In the genomic region with DNA sequence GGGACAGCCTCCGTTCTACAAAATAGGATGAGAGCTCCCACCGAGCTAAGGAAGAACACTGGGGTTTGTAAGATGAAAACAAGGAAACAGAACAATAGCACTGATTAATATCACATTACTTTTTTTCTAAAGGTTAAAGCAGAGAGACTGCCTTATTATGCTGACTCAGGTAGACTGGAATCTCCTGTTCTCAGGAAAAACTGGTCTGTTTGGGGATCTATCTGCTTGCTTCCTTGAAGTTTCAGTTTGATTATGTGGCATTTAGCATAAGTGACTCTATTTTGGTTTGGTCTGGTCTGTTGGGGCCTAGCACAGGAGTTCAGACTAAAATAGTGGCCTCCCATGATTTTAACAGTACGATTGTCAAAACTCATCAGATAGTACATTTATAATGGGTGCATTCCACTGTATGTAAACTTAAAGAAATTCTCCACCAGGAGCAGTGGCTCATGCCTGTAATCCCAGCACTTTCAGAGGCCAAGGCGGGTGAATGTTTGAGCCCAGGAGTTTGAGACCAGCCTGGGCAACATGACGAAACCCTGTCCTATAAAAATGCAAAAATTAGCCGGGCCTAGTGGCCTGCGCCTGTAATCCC, we compare ENCODE assay signal across 16 cellular contexts.
A peak's percentile ranks its signal among the peaks of the same experiment; 100 is the strongest.
DNase-seq lines count a peak whose midpoint lies in the region; ATAC-seq, FAIRE-seq and TF ChIP-seq lines count a peak whose summit lies in the region.
"Had no signal": no experiment of that assay in that cellular context is flagged by ENCODE, and none has a peak within 500 bp of the region (broad histone marks: within the 10 kb centered on the region; RNA-seq: fewer than 3 reads in every experiment).

No MANE protein-coding gene starts in this region.

- no peak overlapping the region for H3K4me3 Mint-ChIP-seq in activated T-helper 17 cell treated with anti-CD3 and anti-CD28 coated beads, Interleukin-2, amount 50 U/mL, for 72 hours
- H3K4me3 Mint-ChIP-seq: activated CD4-positive, alpha-beta memory T cell treated with anti-CD3 and anti-CD28 coated beads for 36 hours; activated naive CD8-positive, alpha-beta T cell treated with anti-CD3 and anti-CD28 coated beads, Interleukin-2, amount 50 U/mL, for 24 hours; stimulated activated naive CD8-positive, alpha-beta T cell treated with anti-CD3 and anti-CD28 coated beads, Interleukin-15, Interleukin-2, amounts not matched to agents 100 ng/mL and 50 ng/mL, for 24 hours had no signal

- no peak for TF ChIP-seq POLR2A in GM12892 (IDR thresholded peaks at IDR 0.05; ENCODE audit: low read depth, low read length)

- TF ChIP-seq CTCF in fibroblast of lung (conservative IDR thresholded peaks at IDR 0.05 in 1 of 2, IDR thresholded peaks at IDR 0.05 in 1 of 2; ENCODE audit: low read depth in 1 of 2, low read length in 2 of 2) (no peak), coronary artery (IDR thresholded peaks at IDR 0.05) (no peak)

- H3K27ac ChIP-seq in fibroblast of lung (ENCODE audit: insufficient read depth, low read length) (no peak overlapping the region), neuronal stem cell (replicated peaks; ENCODE audit: low read length) (no peak overlapping the region), coronary artery (no peak overlapping the region)
- H3K27ac ChIP-seq: Peyer's patch had no signal

- H2AFZ ChIP-seq in fibroblast of lung (ENCODE audit: low read length) (peak overlapping the region; percentile 30), neuronal stem cell (ENCODE audit: low read length) (peak overlapping the region; percentile 75)

- H2BK15ac ChIP-seq in neuronal stem cell (ENCODE audit: low read length) = no peak overlapping the region

- H3K4me3 ChIP-seq in fibroblast of lung (replicated peaks in 1 of 4; ENCODE audit: control extremely low read depth in 1 of 4, insufficient read depth in 1 of 4, low read depth in 3 of 4, low read length in 4 of 4) (no peak overlapping the region), neuronal stem cell (ENCODE audit: low read length in 2 of 2) (no peak overlapping the region), coronary artery (no peak overlapping the region)
- H3K4me3 ChIP-seq: Peyer's patch had no signal

- no CpG with 5 or more reads among the region's 7 CpGs for WGBS in neuronal stem cell (ENCODE audit: extremely low coverage in 2 of 2, insufficient read length in 2 of 2, insufficient replicate concordance in 1 of 2), 2 donors

- H3K36me3 Mint-ChIP-seq in activated T-helper 17 cell treated with anti-CD3 and anti-CD28 coated beads, Interleukin-2, amount 50 U/mL, for 72 hours (ENCODE audit: low read depth) = no peaks in the 10 kb centered on the region
- H3K36me3 Mint-ChIP-seq: activated CD4-positive, alpha-beta memory T cell treated with anti-CD3 and anti-CD28 coated beads for 36 hours had no signal

- no peaks in the 10 kb centered on the region for H4K20me1 ChIP-seq in fibroblast of lung (ENCODE audit: control insufficient read depth, extremely low read depth, insufficient read depth, low read length)

- no peak overlapping the region for H2BK12ac ChIP-seq in neuronal stem cell (ENCODE audit: low read length)

- H3K4ac ChIP-seq in neuronal stem cell (ENCODE audit: low read length) = no peak overlapping the region

- no peak overlapping the region for H4K91ac ChIP-seq in neuronal stem cell (ENCODE audit: low read depth, low read length, poor library complexity)

- peaks cover 5% of the 10 kb centered on the region for H3K4me1 Mint-ChIP-seq in activated T-helper 17 cell treated with anti-CD3 and anti-CD28 coated beads, Interleukin-2, amount 50 U/mL, for 72 hours
- H3K4me1 Mint-ChIP-seq: activated naive CD8-positive, alpha-beta T cell treated with anti-CD3 and anti-CD28 coated beads, Interleukin-2, amount 50 U/mL, for 24 hours had no signal

- FAIRE-seq in GM12892 (lab: Jason Lieb, UNC) = peak; percentile 48
- FAIRE-seq: urothelium cell line had no signal

- no peaks in the 10 kb centered on the region for H3K79me2 ChIP-seq in fibroblast of lung (ENCODE audit: control insufficient read depth, insufficient read depth, low read length)

- H3K9me3 ChIP-seq in fibroblast of lung (ENCODE audit: control insufficient read depth, insufficient read depth, low read depth, low read length) = no peaks in the 10 kb centered on the region
- no peaks in the 10 kb centered on the region for H3K9me3 ChIP-seq in neuronal stem cell (replicated peaks in 1 of 2; ENCODE audit: control insufficient read depth in 2 of 2, insufficient read depth in 1 of 2, low read depth in 1 of 2, low read length in 2 of 2)
- H3K9me3 ChIP-seq: Peyer's patch had no signal

- H3K4me1 ChIP-seq in fibroblast of lung (ENCODE audit: control insufficient read depth, extremely low read depth, insufficient read depth, low read length) (no peaks in the 10 kb centered on the region), neuronal stem cell (ENCODE audit: control insufficient read depth in 2 of 2, insufficient read depth in 1 of 2, low read depth in 1 of 2, low read length in 2 of 2) (peaks cover 0 to 14% of the 10 kb centered on the region in 2 donors)
- H3K4me1 ChIP-seq: Peyer's patch had no signal

- no peak overlapping the region for H3K27ac Mint-ChIP-seq in activated T-helper 17 cell treated with anti-CD3 and anti-CD28 coated beads, Interleukin-2, amount 50 U/mL, for 72 hours
- H3K27ac Mint-ChIP-seq: activated CD4-positive, alpha-beta memory T cell treated with anti-CD3 and anti-CD28 coated beads for 36 hours; activated naive CD8-positive, alpha-beta T cell treated with anti-CD3 and anti-CD28 coated beads, Interleukin-2, amount 50 U/mL, for 24 hours; stimulated activated naive CD8-positive, alpha-beta T cell treated with anti-CD3 and anti-CD28 coated beads, Interleukin-15, Interleukin-2, amounts not matched to agents 100 ng/mL and 50 ng/mL, for 24 hours had no signal

- DNase-seq in GM12892 (ENCODE audit: insufficient read length) (no peak), fibroblast of lung (ENCODE audit: low read depth in 2 of 2) (peak in 1 of 2 donors; percentile 55), neuronal stem cell (ENCODE audit: low spot score) (no peak), coronary artery (ENCODE audit: low spot score) (no peak), LoVo (ENCODE audit: low spot score) (no peak)
- DNase-seq: activated CD4-positive, alpha-beta memory T cell treated with anti-CD3 and anti-CD28 coated beads for 36 hours; activated naive CD8-positive, alpha-beta T cell treated with anti-CD3 and anti-CD28 coated beads, Interleukin-2, amount 50 U/mL, for 24 hours; activated T-cell treated with anti-CD3 and anti-CD28 coated beads, Interleukin-2, amount 50 U/mL, for 48 hours; Kasumi-1; NCI-H526; Peyer's patch had no signal

- H3K23ac ChIP-seq in neuronal stem cell (ENCODE audit: low read depth, low read length, poor library complexity) = no peak overlapping the region

- ATAC-seq in SK-N-SH treated with all-trans-retinoic acid at 6 μM for 48 hours = peak; percentile 90
- no peak for ATAC-seq in activated T-helper 17 cell treated with anti-CD3 and anti-CD28 coated beads, Interleukin-2, amount 50 U/mL, for 72 hours (replicated peaks)
- ATAC-seq in GM18873 (IDR thresholded peaks at IDR 0.05; ENCODE audit: low FRiP score, unreplicated experiment) = no peak
- ATAC-seq: activated naive CD8-positive, alpha-beta T cell treated with anti-CD3 and anti-CD28 coated beads, Interleukin-2, amount 50 U/mL, for 24 hours had no signal

- no peak overlapping the region for H3K4me2 ChIP-seq in fibroblast of lung (ENCODE audit: extremely low read depth, insufficient read depth, low read length)
- no peak overlapping the region for H3K4me2 ChIP-seq in neuronal stem cell (ENCODE audit: insufficient read depth, low read length, poor library complexity, severe bottlenecking)

- no peaks in the 10 kb centered on the region for H3K27me3 ChIP-seq in fibroblast of lung (ENCODE audit: control insufficient read depth, insufficient read depth, low read length)
- no peaks in the 10 kb centered on the region for H3K27me3 ChIP-seq in neuronal stem cell (ENCODE audit: control insufficient read depth in 3 of 3, insufficient read depth in 3 of 3, low read depth in 1 of 3, low read length in 3 of 3)
- H3K27me3 ChIP-seq: Peyer's patch had no signal

- no peak overlapping the region for H2AK5ac ChIP-seq in neuronal stem cell (ENCODE audit: low read depth, low read length)

- H2BK120ac ChIP-seq in neuronal stem cell (ENCODE audit: low read depth, low read length) = no peak overlapping the region

- no peak overlapping the region for H2BK5ac ChIP-seq in neuronal stem cell (ENCODE audit: low read length)

- H3K9me3 Mint-ChIP-seq in activated T-helper 17 cell treated with anti-CD3 and anti-CD28 coated beads, Interleukin-2, amount 50 U/mL, for 72 hours = no peaks in the 10 kb centered on the region
- H3K9me3 Mint-ChIP-seq: activated CD4-positive, alpha-beta memory T cell treated with anti-CD3 and anti-CD28 coated beads for 36 hours; activated naive CD8-positive, alpha-beta T cell treated with anti-CD3 and anti-CD28 coated beads, Interleukin-2, amount 50 U/mL, for 24 hours; stimulated activated naive CD8-positive, alpha-beta T cell treated with anti-CD3 and anti-CD28 coated beads, Interleukin-15, Interleukin-2, amounts not matched to agents 100 ng/mL and 50 ng/mL, for 24 hours had no signal

- no peak overlapping the region for H4K8ac ChIP-seq in neuronal stem cell (ENCODE audit: low read depth, low read length)

- H3K9ac ChIP-seq in fibroblast of lung (ENCODE audit: insufficient read depth, low read length) = no peak overlapping the region
- no peak overlapping the region for H3K9ac ChIP-seq in neuronal stem cell (ENCODE audit: low read depth, low read length, poor library complexity)

- no peak overlapping the region for H3K14ac ChIP-seq in neuronal stem cell (ENCODE audit: low read length)

- H3K36me3 ChIP-seq in fibroblast of lung (ENCODE audit: control insufficient read depth, insufficient read depth, low read length) = no peaks in the 10 kb centered on the region
- H3K36me3 ChIP-seq in neuronal stem cell (replicated peaks in 1 of 2; ENCODE audit: control insufficient read depth in 2 of 2, insufficient read depth in 2 of 2, low read length in 2 of 2) = no peaks in the 10 kb centered on the region
- H3K36me3 ChIP-seq: Peyer's patch had no signal

- no peaks in the 10 kb centered on the region for H3K27me3 Mint-ChIP-seq in activated T-helper 17 cell treated with anti-CD3 and anti-CD28 coated beads, Interleukin-2, amount 50 U/mL, for 72 hours
- H3K27me3 Mint-ChIP-seq: stimulated activated naive CD8-positive, alpha-beta T cell treated with anti-CD3 and anti-CD28 coated beads, Interleukin-15, Interleukin-2, amounts not matched to agents 100 ng/mL and 50 ng/mL, for 24 hours had no signal

- H3K79me1 ChIP-seq in neuronal stem cell (ENCODE audit: low read depth, low read length) = no peaks in the 10 kb centered on the region

- no peak overlapping the region for H3K18ac ChIP-seq in neuronal stem cell (ENCODE audit: low read length)

TF ChIP-seq in SK-N-SH treated with all-trans-retinoic acid at 6 μM for 48 hours, 23 proteins besides CTCF, POLR2A, EP300 and RAD21:
- TF ChIP-seq ARNTL (CRISPR knock-in tag; IDR thresholded peaks at IDR 0.05; ENCODE audit: borderline replicate concordance, low read depth) = no peak
